In genomic region chr15:85010472-85011209, GRCh38 we compare ENCODE assay signal across 10 cellular contexts. TPM values are rescaled to one million over a fixed set of nuclear protein-coding genes. Genes with fewer than 3 reads are reported as not detected.
DNase-seq lines count a peak whose midpoint lies in the region; ATAC-seq and TF ChIP-seq lines count a peak whose summit lies in the region.
"Had no signal": no experiment of that assay in that cellular context is flagged by ENCODE, and none has a peak within 500 bp of the region (broad histone marks: within the 10 kb centered on the region; RNA-seq: fewer than 3 reads in every experiment).

No MANE protein-coding gene starts in this region.

- no peak overlapping the region for H3K27ac Mint-ChIP-seq in activated naive CD4-positive, alpha-beta T cell treated with anti-CD3 and anti-CD28 coated beads, Interleukin-2, amount 50 U/mL, for 72 hours

- H3K4me1 ChIP-seq in mucosa of descending colon (ENCODE audit: low read depth): peaks cover 57% of the 10 kb centered on the region
- H3K4me1 ChIP-seq in effector memory CD4-positive, alpha-beta T cell (ENCODE audit: control insufficient read depth, insufficient read depth, low read length, poor library complexity, severe bottlenecking): peaks cover 9% of the 10 kb centered on the region

- H3K9me3 Mint-ChIP-seq in activated naive CD4-positive, alpha-beta T cell treated with anti-CD3 and anti-CD28 coated beads, Interleukin-2, amount 50 U/mL, for 72 hours: peaks cover 3 to 4% of the 10 kb centered on the region in 2 donors
- H3K9me3 Mint-ChIP-seq: CD8-positive, alpha-beta memory T cell had no signal

- H3K27me3 ChIP-seq in effector memory CD4-positive, alpha-beta T cell (replicated peaks; ENCODE audit: control insufficient read depth, insufficient read depth, low read length, poor library complexity, severe bottlenecking): no peaks in the 10 kb centered on the region

- ATAC-seq in Right ventricle myocardium inferior (peak; percentile 56), mucosa of descending colon (peak; percentile 69), HG02642 (IDR thresholded peaks at IDR 0.05; ENCODE audit: poor library complexity, unreplicated experiment) (no peak)
- no peak for ATAC-seq in activated naive CD4-positive, alpha-beta T cell treated with anti-CD3 and anti-CD28 coated beads, Interleukin-2, amount 50 U/mL, for 72 hours

- TF ChIP-seq CTCF in mucosa of descending colon (IDR thresholded peaks at IDR 0.05): no peak

- intact Hi-C loops in Right ventricle myocardium inferior (cut with DNase I): no loop called here
- intact Hi-C loops in cardiac septum (cut with DNase I): loop anchor here (10.0 kb wide), 1 partner anchor 156 kb away; no protein-coding TSS in a partner anchor
- intact Hi-C loops in mucosa of descending colon (cut with DNase I, micrococcal nuclease): no loop called here

- peak overlapping the region; percentile 12 for H3K27ac ChIP-seq in cingulate gyrus (ENCODE audit: low read depth, low read length)
- H3K27ac ChIP-seq in effector memory CD4-positive, alpha-beta T cell (ENCODE audit: insufficient read depth, low read length, poor library complexity, severe bottlenecking): no peak overlapping the region
- H3K27ac ChIP-seq: epithelial cell of prostate had no signal

- no peaks in the 10 kb centered on the region for H3K9me3 ChIP-seq in mucosa of descending colon
- no peaks in the 10 kb centered on the region for H3K9me3 ChIP-seq in effector memory CD4-positive, alpha-beta T cell (ENCODE audit: control insufficient read depth, low read length)

- H3K36me3 ChIP-seq in mucosa of descending colon (ENCODE audit: low read depth): no peaks in the 10 kb centered on the region
- H3K36me3 ChIP-seq in effector memory CD4-positive, alpha-beta T cell (ENCODE audit: control insufficient read depth, insufficient read depth, low read length): no peaks in the 10 kb centered on the region

- H3K36me3 Mint-ChIP-seq in activated naive CD4-positive, alpha-beta T cell treated with anti-CD3 and anti-CD28 coated beads, Interleukin-2, amount 50 U/mL, for 72 hours: peaks cover 6% of the 10 kb centered on the region in 2 donors
- H3K36me3 Mint-ChIP-seq: CD8-positive, alpha-beta memory T cell had no signal

- H3K4me3 ChIP-seq in mucosa of descending colon: no peak overlapping the region
- H3K4me3 ChIP-seq in effector memory CD4-positive, alpha-beta T cell (ENCODE audit: insufficient read depth, low read depth, low read length, poor library complexity, severe bottlenecking): no peak overlapping the region

- DNase-seq in Right ventricle myocardium inferior (ENCODE audit: missing footprints) (no peak), cardiac septum (ENCODE audit: low spot score) (no peak), mucosa of descending colon (no peak), activated gamma-delta T cell (lab: John Stamatoyannopoulos, UW) (no peak)
- DNase-seq in effector memory CD4-positive, alpha-beta T cell: no peak
- no peak for DNase-seq in activated naive CD4-positive, alpha-beta T cell treated with anti-CD3 and anti-CD28 coated beads, Interleukin-2, amount 50 U/mL, for 72 hours (ENCODE audit: low spot score in 2 of 2)

RNA-seq across cellular contexts. Expression of gene PDE8A, which starts 29.0 kb away (rescaled TPM):
- total RNA-seq in Right ventricle myocardium inferior: 12.2 TPM
- total RNA-seq in cardiac septum: 28.2 TPM
- total RNA-seq in mucosa of descending colon: 100 to 1,000 TPM in 1 of 3 donors, 10 to 100 TPM in 2; 79.7 to 117 (median 98.3) TPM
- total RNA-seq in activated naive CD4-positive, alpha-beta T cell treated with anti-CD3 and anti-CD28 coated beads, Interleukin-2, amount 50 U/mL, for 72 hours: 10 to 100 TPM; 29.3 to 53.5 TPM

Comparison
In these comparisons a context has a peak if more than half of its experiments do, and no peak if none do; other contexts are left out.
1. ATAC-seq: peak in Right ventricle myocardium inferior (single experiment) and mucosa of descending colon (single experiment); none in HG02642 (single experiment) and activated naive CD4-positive, alpha-beta T cell treated with anti-CD3 and anti-CD28 coated beads, Interleukin-2, amount 50 U/mL, for 72 hours (0 of 2).